14 cellular contexts compared by ENCODE assay signal in genomic region chr2:224764565-224765236, GRCh38. TPM values are rescaled to one million over a fixed set of nuclear protein-coding genes. Genes with fewer than 3 reads are reported as not detected.
A peak's percentile ranks its signal among the peaks of the same experiment; 100 is the strongest.
DNase-seq lines count a peak whose midpoint lies in the region; ATAC-seq lines count a peak whose summit lies in the region.
"Had no signal": no experiment of that assay in that cellular context is flagged by ENCODE, and none has a peak within 500 bp of the region (broad histone marks: within the 10 kb centered on the region; RNA-seq: fewer than 3 reads in every experiment).

No MANE protein-coding gene starts in this region.

- POLR2A ChIA-PET in activated naive CD8-positive, alpha-beta T cell treated with anti-CD3 and anti-CD28 coated beads, Interleukin-2, amount 10 ng/mL, durations not matched to agents 7 days and 5 days (lab: Charles Lee): no interaction called here

- H3K4me1 ChIP-seq in GM23248 (ENCODE audit: insufficient read depth): no peaks in the 10 kb centered on the region
- H3K4me1 ChIP-seq: foreskin keratinocyte, Peyer's patch had no signal

- H2AFZ ChIP-seq in GM23248: no peak overlapping the region

- H3K27me3 Mint-ChIP-seq in activated naive CD8-positive, alpha-beta T cell treated with anti-CD3 and anti-CD28 coated beads, Interleukin-2, amount 10 ng/mL, durations not matched to agents 7 days and 5 days: no peaks in the 10 kb centered on the region

- H3K27me3 ChIP-seq in GM23248 (replicated peaks; ENCODE audit: insufficient read depth): no peaks in the 10 kb centered on the region
- H3K27me3 ChIP-seq: foreskin keratinocyte, Peyer's patch had no signal

- H3K4me2 ChIP-seq in GM23248 (ENCODE audit: unreplicated experiment): no peak overlapping the region

- H3K9me2 ChIP-seq in GM23248 (ENCODE audit: insufficient read depth): no peaks in the 10 kb centered on the region

- H3K27ac ChIP-seq in GM23248: no peak overlapping the region
- H3K27ac ChIP-seq: foreskin keratinocyte had no signal

- H3K4me3 ChIP-seq in GM23248: no peak overlapping the region
- H3K4me3 ChIP-seq: Peyer's patch had no signal

- H3K9ac ChIP-seq in GM23248: no peak overlapping the region

- H3K36me3 ChIP-seq in GM23248 (ENCODE audit: low read depth): peaks cover 57% of the 10 kb centered on the region

- in situ Hi-C loops in GM23248 (cut with MboI): no loop called here

- H3K9me3 ChIP-seq in GM23248 (ENCODE audit: low read depth): no peaks in the 10 kb centered on the region
- H3K9me3 ChIP-seq: Peyer's patch had no signal

- H3K9me3 Mint-ChIP-seq in activated naive CD8-positive, alpha-beta T cell treated with anti-CD3 and anti-CD28 coated beads, Interleukin-2, amount 10 ng/mL, durations not matched to agents 7 days and 5 days: peaks cover 8% of the 10 kb centered on the region

- 78 to 82% methylated on average over 2 of the region's 2 CpGs for WGBS in GM23248 (ENCODE audit: low coverage in 1 of 2, low lambda C conversion rate in 2 of 2, missing lambda C conversion rate in 2 of 2), 2 experiments

- peaks cover 94% of the 10 kb centered on the region for H3K36me3 Mint-ChIP-seq in activated naive CD8-positive, alpha-beta T cell treated with anti-CD3 and anti-CD28 coated beads, Interleukin-2, amount 10 ng/mL, durations not matched to agents 7 days and 5 days

- peaks cover 16% of the 10 kb centered on the region for H3K4me1 Mint-ChIP-seq in activated naive CD8-positive, alpha-beta T cell treated with anti-CD3 and anti-CD28 coated beads, Interleukin-2, amount 10 ng/mL, durations not matched to agents 7 days and 5 days

- peak overlapping the region; percentile 28 for H3K4me3 Mint-ChIP-seq in activated naive CD8-positive, alpha-beta T cell treated with anti-CD3 and anti-CD28 coated beads, Interleukin-2, amount 10 ng/mL, durations not matched to agents 7 days and 5 days

- peak; percentile 74 for ATAC-seq in GM18508 (IDR thresholded peaks at IDR 0.05; ENCODE audit: insufficient read depth, unreplicated experiment)
- ATAC-seq in GM21360 (IDR thresholded peaks at IDR 0.05; ENCODE audit: unreplicated experiment): peak; percentile 63
- ATAC-seq in HG03175 (IDR thresholded peaks at IDR 0.05; ENCODE audit: unreplicated experiment): peak; percentile 80
- peak; percentile 90 for ATAC-seq in activated naive CD8-positive, alpha-beta T cell treated with anti-CD3 and anti-CD28 coated beads, Interleukin-2, amount 10 ng/mL, durations not matched to agents 7 days and 5 days (ENCODE audit: low read depth)
- ATAC-seq: foreskin keratinocyte had no signal

- DNase-seq in activated naive CD8-positive, alpha-beta T cell treated with anti-CD3 and anti-CD28 coated beads, Interleukin-2, amount 10 ng/mL, durations not matched to agents 7 days and 5 days: no peak
- DNase-seq in GM23248 (no peak), NCI-H2196 treated with DMSO at 0.1 percent for 48 hours (lab: John Stamatoyannopoulos, UW; ENCODE audit: unreplicated experiment) (no peak), islet precursor cell (no peak), AML-193 (lab: John Stamatoyannopoulos, UW) (no peak)
- DNase-seq: EL, foreskin keratinocyte, MM.1S, Peyer's patch, substantia nigra had no signal

- H3F3A ChIP-seq in GM23248 (ENCODE audit: insufficient read depth): peaks cover 14% of the 10 kb centered on the region; the same call in 1 of the 2 replicates

- no peaks in the 10 kb centered on the region for H3K79me2 ChIP-seq in GM23248 (ENCODE audit: insufficient read depth)

- H4K20me1 ChIP-seq in GM23248 (ENCODE audit: insufficient read depth): no peaks in the 10 kb centered on the region

- H3K27ac Mint-ChIP-seq in activated naive CD8-positive, alpha-beta T cell treated with anti-CD3 and anti-CD28 coated beads, Interleukin-2, amount 10 ng/mL, durations not matched to agents 7 days and 5 days: peak overlapping the region; percentile 90

RNA-seq across cellular contexts. Expression of gene CCDC195, which starts 48.5 kb away (rescaled TPM):
- total RNA-seq in activated naive CD8-positive, alpha-beta T cell treated with anti-CD3 and anti-CD28 coated beads, Interleukin-2, amount 10 ng/mL, durations not matched to agents 7 days and 5 days: not detected
- total RNA-seq in GM23248 (2014; rRNA removed; shearing (Covaris generic)): not detected in 2 replicates
- polyA plus RNA-seq in GM23248 (2016; fragmentation: Nextera tagmentation; extraction: Ambion mirVana): not detected in 2 replicates
- total RNA-seq: foreskin keratinocyte, mononuclear cell, Peyer's patch had no signal
- polyA plus RNA-seq: foreskin keratinocyte had no signal
